ENCODE assay signal across 8 cellular contexts in genomic region chr13:46341112-46341711, GRCh38. TPM values are rescaled to one million over a fixed set of nuclear protein-coding genes. Genes with fewer than 3 reads are reported as not detected.
DNase-seq lines count a peak whose midpoint lies in the region; ATAC-seq and TF ChIP-seq lines count a peak whose summit lies in the region.

No MANE protein-coding gene starts in this region.

- peaks cover 18% of the 10 kb centered on the region for H3K9me3 Mint-ChIP-seq in activated T-helper 1 cell treated with anti-CD3 and anti-CD28 coated beads, Interleukin-12 subunit alpha, Interleukin-12 subunit beta, Interleukin-2, Interleukin-4 antibody, amounts not matched to agents 30 ng/mL and 10 ng/mL and 1 ng/mL, durations not matched to agents 14 hours and 24 hours and 36 hours
- peaks cover 0 to 7% (median 3%) of the 10 kb centered on the region in 11 donors for H3K9me3 Mint-ChIP-seq in naive thymus-derived CD4-positive, alpha-beta T cell
- peaks cover 12% of the 10 kb centered on the region for H3K9me3 Mint-ChIP-seq in WTC11

- peak overlapping the region; percentile 97 for H3K27ac Mint-ChIP-seq in activated T-helper 1 cell treated with anti-CD3 and anti-CD28 coated beads, Interleukin-12 subunit alpha, Interleukin-12 subunit beta, Interleukin-2, Interleukin-4 antibody, amounts not matched to agents 30 ng/mL and 10 ng/mL and 1 ng/mL, durations not matched to agents 14 hours and 24 hours and 36 hours
- peak overlapping the region; percentile 35 to 89 (median 72) for H3K27ac Mint-ChIP-seq in naive thymus-derived CD4-positive, alpha-beta T cell
- H3K27ac Mint-ChIP-seq in WTC11 = no peak overlapping the region

- peak; percentile 56 for ATAC-seq in GM18505 (IDR thresholded peaks at IDR 0.05; ENCODE audit: unreplicated experiment)
- peak; percentile 67 for ATAC-seq in HG03175 (IDR thresholded peaks at IDR 0.05; ENCODE audit: unreplicated experiment)
- ATAC-seq in naive thymus-derived CD4-positive, alpha-beta T cell = peak; percentile 85
- no peak for ATAC-seq in WTC11

- H3K9me3 ChIP-seq in naive thymus-derived CD4-positive, alpha-beta T cell (ENCODE audit: control insufficient read depth in 2 of 3, low read length in 3 of 3) = no peaks in the 10 kb centered on the region

- DNase-seq in A172 (ENCODE audit: low spot score) (peak; percentile 71), hippocampal formation (lab: John Stamatoyannopoulos, UW) (no peak), G401 (ENCODE audit: low spot score) (no peak), WTC11 (ENCODE audit: low spot score) (no peak)
- DNase-seq in activated T-helper 1 cell treated with anti-CD3 and anti-CD28 coated beads, Interleukin-12 subunit alpha, Interleukin-12 subunit beta, Interleukin-2, Interleukin-4 antibody, amounts not matched to agents 30 ng/mL and 10 ng/mL and 1 ng/mL, durations not matched to agents 14 hours and 24 hours and 36 hours (ENCODE audit: low spot score) = no peak
- peak in 3 of 9 donors; percentile 13 to 33 (median 16) for DNase-seq in naive thymus-derived CD4-positive, alpha-beta T cell

- H3K36me3 Mint-ChIP-seq in activated T-helper 1 cell treated with anti-CD3 and anti-CD28 coated beads, Interleukin-12 subunit alpha, Interleukin-12 subunit beta, Interleukin-2, Interleukin-4 antibody, amounts not matched to agents 30 ng/mL and 10 ng/mL and 1 ng/mL, durations not matched to agents 14 hours and 24 hours and 36 hours (ENCODE audit: low read depth) = peaks cover 24% of the 10 kb centered on the region
- H3K36me3 Mint-ChIP-seq in naive thymus-derived CD4-positive, alpha-beta T cell = peaks cover 4 to 13% (median 6%) of the 10 kb centered on the region in 5 donors
- H3K36me3 Mint-ChIP-seq in WTC11 = no peaks in the 10 kb centered on the region; the same call in 1 of the 2 replicates

- no peaks in the 10 kb centered on the region for H3K36me3 ChIP-seq in naive thymus-derived CD4-positive, alpha-beta T cell (ENCODE audit: control insufficient read depth in 2 of 3, insufficient read depth in 3 of 3, low read length in 3 of 3)

- TF ChIP-seq POLR2A in GM18505 (IDR thresholded peaks at IDR 0.05; ENCODE audit: borderline replicate concordance, extremely low read depth, insufficient read depth, insufficient read length) = no peak

- intact Hi-C loops in activated T-helper 1 cell treated with anti-CD3 and anti-CD28 coated beads, Interleukin-12 subunit alpha, Interleukin-12 subunit beta, Interleukin-2, Interleukin-4 antibody, amounts not matched to agents 30 ng/mL and 10 ng/mL and 1 ng/mL, durations not matched to agents 14 hours and 24 hours and 36 hours (cut with micrococcal nuclease) = loop anchor here (1.0 to 2.0 kb wide), 6 partner anchors 9 to 258 kb away; partner anchors contain the start of gene RUBCNL
- intact Hi-C loops in naive thymus-derived CD4-positive, alpha-beta T cell (cut with micrococcal nuclease) = loop anchor here in 1 of 2 donors (2.0 kb wide), 1 partner anchor 14 kb away; no protein-coding TSS in a partner anchor

- H3K4me1 ChIP-seq in naive thymus-derived CD4-positive, alpha-beta T cell (ENCODE audit: control insufficient read depth in 2 of 2, insufficient read depth in 2 of 2, low read length in 2 of 2) = peaks cover 0 to 18% of the 10 kb centered on the region in 2 donors

- H3K4me1 Mint-ChIP-seq in activated T-helper 1 cell treated with anti-CD3 and anti-CD28 coated beads, Interleukin-12 subunit alpha, Interleukin-12 subunit beta, Interleukin-2, Interleukin-4 antibody, amounts not matched to agents 30 ng/mL and 10 ng/mL and 1 ng/mL, durations not matched to agents 14 hours and 24 hours and 36 hours (ENCODE audit: low read depth) = peaks cover 48% of the 10 kb centered on the region
- peaks cover 16 to 34% (median 29%) of the 10 kb centered on the region in 7 donors for H3K4me1 Mint-ChIP-seq in naive thymus-derived CD4-positive, alpha-beta T cell
- no peaks in the 10 kb centered on the region for H3K4me1 Mint-ChIP-seq in WTC11

- in situ Hi-C loops in G401 (cut with HindIII; ENCODE audit: low sequenced_read_pairs) = no loop called here

- CTCF ChIA-PET in naive thymus-derived CD4-positive, alpha-beta T cell (lab: Charles Lee) = no interaction called here
- CTCF ChIA-PET in WTC11 (lab: Charles Lee) = no interaction called here

- TF ChIP-seq CTCF in WTC11 (IDR thresholded peaks at IDR 0.05) = no peak

- H3K4me3 ChIP-seq in naive thymus-derived CD4-positive, alpha-beta T cell (ENCODE audit: low read length) = no peak overlapping the region

- POLR2A ChIA-PET in naive thymus-derived CD4-positive, alpha-beta T cell (lab: Charles Lee) = interaction anchor here (1.3 kb wide), 1 partner anchor 12 kb away, joined by 3 read pairs; no protein-coding TSS in a partner anchor
- POLR2A ChIA-PET in WTC11 (lab: Charles Lee) = no interaction called here

- H3K27me3 Mint-ChIP-seq in activated T-helper 1 cell treated with anti-CD3 and anti-CD28 coated beads, Interleukin-12 subunit alpha, Interleukin-12 subunit beta, Interleukin-2, Interleukin-4 antibody, amounts not matched to agents 30 ng/mL and 10 ng/mL and 1 ng/mL, durations not matched to agents 14 hours and 24 hours and 36 hours (ENCODE audit: insufficient read depth) = no peaks in the 10 kb centered on the region
- H3K27me3 Mint-ChIP-seq in naive thymus-derived CD4-positive, alpha-beta T cell = peaks cover 0 to 1% (median 0%) of the 10 kb centered on the region in 5 donors
- H3K27me3 Mint-ChIP-seq in WTC11 (ENCODE audit: low read depth) = no peaks in the 10 kb centered on the region

- H3K4me3 Mint-ChIP-seq in activated T-helper 1 cell treated with anti-CD3 and anti-CD28 coated beads, Interleukin-12 subunit alpha, Interleukin-12 subunit beta, Interleukin-2, Interleukin-4 antibody, amounts not matched to agents 30 ng/mL and 10 ng/mL and 1 ng/mL, durations not matched to agents 14 hours and 24 hours and 36 hours = peak overlapping the region; percentile 60
- peak overlapping the region in 5 of 10 donors; percentile 10 to 37 (median 17) for H3K4me3 Mint-ChIP-seq in naive thymus-derived CD4-positive, alpha-beta T cell
- no peak overlapping the region for H3K4me3 Mint-ChIP-seq in WTC11

- peak overlapping the region; percentile 17 for H3K27ac ChIP-seq in naive thymus-derived CD4-positive, alpha-beta T cell (ENCODE audit: low read depth, low read length)

- no peaks in the 10 kb centered on the region for H3K27me3 ChIP-seq in naive thymus-derived CD4-positive, alpha-beta T cell (ENCODE audit: control insufficient read depth in 2 of 2, insufficient read depth in 2 of 2, low read length in 2 of 2)

TF ChIP-seq in WTC11, 78 proteins besides CTCF, POLR2A, EP300 and RAD21 (continues in another document):
- TF ChIP-seq NR2C2 (CRISPR knock-in tag; IDR thresholded peaks at IDR 0.05) (no peak), CDX4 (CRISPR knock-in tag; IDR thresholded peaks at IDR 0.05; ENCODE audit: borderline replicate concordance) (no peak), ZNF396 (CRISPR knock-in tag; IDR thresholded peaks at IDR 0.05; ENCODE audit: borderline replicate concordance) (no peak), RORB (CRISPR knock-in tag; IDR thresholded peaks at IDR 0.05) (no peak), ZNF532 (CRISPR knock-in tag; IDR thresholded peaks at IDR 0.05; ENCODE audit: borderline replicate concordance) (no peak), GRHL2 (CRISPR knock-in tag; IDR thresholded peaks at IDR 0.05; ENCODE audit: insufficient replicate concordance, severe bottlenecking) (no peak)

RNA-seq across cellular contexts. Expression of gene RUBCNL, which starts 45.8 kb away (rescaled TPM):
- total RNA-seq in A172 (2014; rRNA removed; shearing (Covaris generic)) = 0.14 and 0.29 TPM in 2 replicates
- total RNA-seq in activated T-helper 1 cell treated with anti-CD3 and anti-CD28 coated beads, Interleukin-12 subunit alpha, Interleukin-12 subunit beta, Interleukin-2, Interleukin-4 antibody, amounts not matched to agents 30 ng/mL and 10 ng/mL and 1 ng/mL, durations not matched to agents 14 hours and 24 hours and 36 hours = 1.2 and 2.8 TPM in 2 replicates
- total RNA-seq in naive thymus-derived CD4-positive, alpha-beta T cell = 1 to 10 TPM in 2 of 5 experiments, under 1 TPM in 3; 0.24 to 5.5 (median 0.56) TPM
- under 1 TPM; 0.04 to 0.16 TPM for polyA plus RNA-seq in naive thymus-derived CD4-positive, alpha-beta T cell
- not detected in 2 replicates for total RNA-seq in G401 (2014; rRNA removed; shearing (Covaris generic))
- 1.9 to 2.1 TPM (median 1.9 TPM) in 3 replicates for total RNA-seq in WTC11 (2021)
